In the genomic region with DNA sequence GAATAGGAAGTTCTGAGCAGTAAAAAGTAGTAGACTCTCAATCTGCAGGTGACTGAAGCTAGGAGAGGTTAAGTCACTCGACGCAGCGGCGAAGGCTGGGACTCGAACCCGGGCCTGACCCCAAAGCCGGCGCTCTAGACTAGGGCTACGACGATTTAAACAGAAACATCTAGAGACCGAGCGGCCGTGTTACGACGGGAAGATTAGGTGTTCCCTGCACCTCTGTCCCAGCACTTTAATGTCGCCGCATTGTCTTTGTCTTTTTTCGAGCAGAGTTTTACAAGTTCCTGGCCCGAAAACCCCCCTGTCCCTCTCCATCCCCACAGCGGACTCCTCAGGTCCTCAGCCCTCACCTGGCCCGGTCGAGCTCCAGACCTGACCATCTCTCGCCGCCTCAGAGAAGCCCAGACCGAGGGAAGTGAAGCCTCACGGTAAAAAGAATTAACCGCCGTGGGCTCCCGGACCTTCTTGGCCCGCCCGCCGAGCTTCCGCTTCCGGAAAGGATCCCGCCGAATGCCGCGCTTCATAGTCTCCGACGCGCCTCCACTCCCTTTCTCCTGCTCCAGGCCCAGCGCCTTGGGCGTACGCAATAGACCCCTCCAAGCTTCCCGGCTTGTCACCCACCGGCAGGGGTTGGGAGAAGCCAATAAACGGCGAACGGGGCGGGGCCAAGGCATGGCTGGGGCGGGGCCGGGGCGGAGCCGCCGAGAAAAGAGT, we compare ENCODE assay signal across 8 cellular contexts. TPM values are rescaled to one million over a fixed set of nuclear protein-coding genes. Genes with fewer than 3 reads are reported as not detected.
DNase-seq lines count a peak whose midpoint lies in the region; ATAC-seq, FAIRE-seq and TF ChIP-seq lines count a peak whose summit lies in the region.

A gene with protein sequence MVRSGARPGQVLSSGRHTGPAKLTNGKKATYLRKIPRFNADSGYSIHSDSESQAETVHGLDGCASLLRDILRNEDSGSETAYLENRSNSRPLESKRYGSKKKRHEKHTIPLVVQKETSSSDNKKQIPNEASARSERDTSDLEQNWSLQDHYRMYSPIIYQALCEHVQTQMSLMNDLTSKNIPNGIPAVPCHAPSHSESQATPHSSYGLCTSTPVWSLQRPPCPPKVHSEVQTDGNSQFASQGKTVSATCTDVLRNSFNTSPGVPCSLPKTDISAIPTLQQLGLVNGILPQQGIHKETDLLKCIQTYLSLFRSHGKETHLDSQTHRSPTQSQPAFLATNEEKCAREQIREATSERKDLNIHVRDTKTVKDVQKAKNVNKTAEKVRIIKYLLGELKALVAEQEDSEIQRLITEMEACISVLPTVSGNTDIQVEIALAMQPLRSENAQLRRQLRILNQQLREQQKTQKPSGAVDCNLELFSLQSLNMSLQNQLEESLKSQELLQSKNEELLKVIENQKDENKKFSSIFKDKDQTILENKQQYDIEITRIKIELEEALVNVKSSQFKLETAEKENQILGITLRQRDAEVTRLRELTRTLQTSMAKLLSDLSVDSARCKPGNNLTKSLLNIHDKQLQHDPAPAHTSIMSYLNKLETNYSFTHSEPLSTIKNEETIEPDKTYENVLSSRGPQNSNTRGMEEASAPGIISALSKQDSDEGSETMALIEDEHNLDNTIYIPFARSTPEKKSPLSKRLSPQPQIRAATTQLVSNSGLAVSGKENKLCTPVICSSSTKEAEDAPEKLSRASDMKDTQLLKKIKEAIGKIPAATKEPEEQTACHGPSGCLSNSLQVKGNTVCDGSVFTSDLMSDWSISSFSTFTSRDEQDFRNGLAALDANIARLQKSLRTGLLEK (minus strand): TSS at position 439 of the 717 bp plus-strand sequence. CDS start 56 bp downstream, at position 383.

- H3K36me3 ChIP-seq in kidney (ENCODE audit: control insufficient read depth in 1 of 2, insufficient read depth in 2 of 2, low read length in 2 of 2), result no peaks in the 10 kb centered on the region

- no peak for FAIRE-seq in kidney (lab: Jason Lieb, UNC)

- H3K9me3 ChIP-seq in kidney (ENCODE audit: control insufficient read depth in 1 of 2, low read length in 2 of 2), result no peaks in the 10 kb centered on the region

- intact Hi-C loops in kidney (cut with DNase I), result no loop called here

- DNase-seq in AG10803 (ENCODE audit: low read depth), result peak; percentile 93
- peak; percentile 97 for DNase-seq in NCI-H446 treated with DMSO at 0.1 percent for 48 hours (lab: John Stamatoyannopoulos, UW)
- DNase-seq in activated CD4-positive, CD25-positive, alpha-beta regulatory T cell treated with anti-CD3 and anti-CD28 coated beads, Interleukin-2, amount 50 U/mL, for 72 hours, result peak; percentile 75
- DNase-seq in cerebellum (ENCODE audit: low spot score), result peak; percentile 48
- peak; percentile 98 for DNase-seq in kidney
- peak; percentile 41 to 69 for DNase-seq in stimulated activated CD4-positive, alpha-beta T cell treated with anti-CD3 and anti-CD28 coated beads, Interleukin-15, amount 100 ng/mL, for 1 hour (ENCODE audit: low read depth in 1 of 2, low spot score in 1 of 2)

- H3K4me3 ChIP-seq in AG10803 (ENCODE audit: low read length) (peak within 1 kb of the TSS; percentile 92), kidney (ENCODE audit: low read length in 2 of 2) (peak within 1 kb of the TSS; percentile 94 to 98)

- H3K9ac ChIP-seq in kidney (ENCODE audit: low read length in 2 of 2), result peak within 1 kb of the TSS; percentile 85 to 98

- peak within 1 kb of the TSS; percentile 54 to 80 for H3K27ac ChIP-seq in kidney (ENCODE audit: low read depth in 2 of 2, low read length in 2 of 2)

- no peaks in the 10 kb centered on the region for H3K4me1 ChIP-seq in kidney (ENCODE audit: control insufficient read depth in 1 of 2, insufficient read depth in 1 of 2, low read depth in 1 of 2, low read length in 2 of 2)

- ATAC-seq in GM19035 (IDR thresholded peaks at IDR 0.05; ENCODE audit: unreplicated experiment), result peak; percentile 74
- peak; percentile 87 for ATAC-seq in HG03342 (IDR thresholded peaks at IDR 0.05; ENCODE audit: unreplicated experiment)

- TF ChIP-seq CTCF in AG10803 (conservative IDR thresholded peaks at IDR 0.05; ENCODE audit: low read length), result no peak
- TF ChIP-seq CTCF in kidney (IDR thresholded peaks at IDR 0.05; ENCODE audit: borderline replicate concordance, extremely low read depth, insufficient read depth), result peak; percentile 7

RNA-seq across cellular contexts. Expression of the gene that starts here (rescaled TPM):
- total RNA-seq in cerebellum, result 93.9 TPM
- total RNA-seq in kidney, result 28.2 TPM
- 8.3 TPM for polyA plus RNA-seq in kidney (ENCODE audit: insufficient read depth, low read depth, low replicate concordance)

Comparison
In these comparisons a context has a peak if more than half of its experiments do, and no peak if none do; other contexts are left out.
1. Peak in every context shown above with its lines: DNase-seq, ATAC-seq, H3K4me3 ChIP-seq and H3K27ac ChIP-seq.
2. DNase-seq: peak in every context shown above with its lines; median percentile 98 in kidney; 97 in NCI-H446 treated with DMSO at 0.1 percent for 48 hours; 93 in AG10803; 75 in activated CD4-positive, CD25-positive, alpha-beta regulatory T cell treated with anti-CD3 and anti-CD28 coated beads, Interleukin-2, amount 50 U/mL, for 72 hours; 55 in stimulated activated CD4-positive, alpha-beta T cell treated with anti-CD3 and anti-CD28 coated beads, Interleukin-15, amount 100 ng/mL, for 1 hour; 48 in cerebellum.